ENCODE assay signal across 1 cellular context in the genomic region with DNA sequence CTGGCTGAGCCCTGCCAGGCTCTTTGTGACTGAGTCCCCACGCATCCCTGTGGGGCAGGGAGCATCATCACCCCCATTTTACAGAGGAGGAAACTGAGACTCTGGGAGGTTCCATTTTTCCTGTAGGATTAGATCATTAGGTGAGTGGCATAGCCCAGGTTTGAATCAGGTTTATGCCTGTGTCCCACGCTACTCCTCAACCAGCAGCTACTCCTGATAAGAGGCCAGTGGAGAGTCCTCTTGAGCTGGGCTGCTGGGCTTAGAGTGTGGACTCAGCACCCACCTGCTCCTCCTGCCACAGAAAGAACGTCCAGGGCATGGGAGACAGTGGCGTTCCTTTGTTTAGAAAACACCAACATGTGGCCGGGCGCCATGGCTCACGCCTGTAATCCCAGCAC.
TF ChIP-seq lines count a peak whose summit lies in the region.

No MANE protein-coding gene starts in this region.

TF ChIP-seq in GM12878, 131 proteins besides CTCF, POLR2A, EP300 and RAD21:
- TF ChIP-seq IKZF1 (conservative IDR thresholded peaks at IDR 0.05) (0 out of 2 replicates have a peak, but pooled peaks have one; percentile 20), NFXL1 (IDR thresholded peaks at IDR 0.05; ENCODE audit: borderline replicate concordance) (no peak)
